1 cellular context compared by ENCODE assay signal in genomic region chr14:74954947-74955228, GRCh38.
TF ChIP-seq lines count a peak whose summit lies in the region.

No MANE protein-coding gene starts in this region.

TF ChIP-seq in endothelial cell of umbilical vein, 7 proteins besides CTCF, POLR2A, EP300 and RAD21:
- TF ChIP-seq, protein P1, sequence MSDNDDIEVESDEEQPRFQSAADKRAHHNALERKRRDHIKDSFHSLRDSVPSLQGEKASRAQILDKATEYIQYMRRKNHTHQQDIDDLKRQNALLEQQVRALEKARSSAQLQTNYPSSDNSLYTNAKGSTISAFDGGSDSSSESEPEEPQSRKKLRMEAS (IDR thresholded peaks at IDR 0.05; ENCODE audit: insufficient read depth, insufficient read length) = no peak
- TF ChIP-seq GATA2 (IDR thresholded peaks at IDR 0.05; ENCODE audit: insufficient read depth, insufficient read length, low read depth, low read length) (no peak), MYC (IDR thresholded peaks at IDR 0.05; ENCODE audit: low read depth, low read length) (no peak), EZH2 (IDR thresholded peaks at IDR 0.05; ENCODE audit: borderline replicate concordance, low read depth, low read length, severe bottlenecking) (no peak), FOS (IDR thresholded peaks at IDR 0.05; ENCODE audit: borderline replicate concordance, insufficient read depth, low read length) (no peak), POLR2AphosphoS5 (IDR thresholded peaks at IDR 0.05; ENCODE audit: insufficient read depth, low read depth, low read length) (no peak), JUN (IDR thresholded peaks at IDR 0.05; ENCODE audit: borderline replicate concordance, insufficient read depth, insufficient read length, low read depth) (no peak)
TF ChIP-seq in endothelial cell of umbilical vein: peak in this region for 0.
